Comparison of ENCODE assay signal across 8 cellular contexts in genomic region chr7:44796034-44796503, GRCh38. TPM values are rescaled to one million over a fixed set of nuclear protein-coding genes. Genes with fewer than 3 reads are reported as not detected.
DNase-seq lines count a peak whose midpoint lies in the region; ATAC-seq and TF ChIP-seq lines count a peak whose summit lies in the region.

No MANE protein-coding gene starts in this region.

- peak overlapping the region; percentile 83 for H3K4me3 Mint-ChIP-seq in Calu3 (ENCODE audit: low read depth, unreplicated experiment)

- peaks cover 9% of the 10 kb centered on the region for H3K4me1 ChIP-seq in RWPE2 (ENCODE audit: insufficient read depth, poor library complexity, severe bottlenecking)
- peaks cover 18% of the 10 kb centered on the region for H3K4me1 ChIP-seq in effector memory CD4-positive, alpha-beta T cell (ENCODE audit: control insufficient read depth, insufficient read depth, low read length, poor library complexity, severe bottlenecking)
- H3K4me1 ChIP-seq in mesodermal cell (ENCODE audit: control insufficient read depth, insufficient read depth, low read length, poor library complexity, severe bottlenecking) = peaks cover 10% of the 10 kb centered on the region
- H3K4me1 ChIP-seq in vagina = peaks cover 33% of the 10 kb centered on the region

- no peaks in the 10 kb centered on the region for H3K9me3 ChIP-seq in RWPE2 (ENCODE audit: severe bottlenecking)
- H3K9me3 ChIP-seq in effector memory CD4-positive, alpha-beta T cell (ENCODE audit: control insufficient read depth, low read length) = no peaks in the 10 kb centered on the region
- H3K9me3 ChIP-seq in mesodermal cell (ENCODE audit: control insufficient read depth, low read length) = no peaks in the 10 kb centered on the region
- no peaks in the 10 kb centered on the region for H3K9me3 ChIP-seq in vagina

- H3K27ac ChIP-seq in RWPE2 (ENCODE audit: poor library complexity, severe bottlenecking) = peak overlapping the region; percentile 97
- peak overlapping the region; percentile 93 for H3K27ac ChIP-seq in effector memory CD4-positive, alpha-beta T cell (ENCODE audit: insufficient read depth, low read length, poor library complexity, severe bottlenecking)
- H3K27ac ChIP-seq in mesodermal cell (ENCODE audit: low read depth, low read length, severe bottlenecking) = peak overlapping the region; percentile 99
- H3K27ac ChIP-seq in vagina = peak overlapping the region; percentile 98

- peaks cover 41% of the 10 kb centered on the region for H3K36me3 ChIP-seq in RWPE2 (ENCODE audit: low read depth)
- H3K36me3 ChIP-seq in effector memory CD4-positive, alpha-beta T cell (ENCODE audit: control insufficient read depth, insufficient read depth, low read length) = peaks cover 22% of the 10 kb centered on the region
- H3K36me3 ChIP-seq in mesodermal cell (ENCODE audit: control insufficient read depth, insufficient read depth, low read length) = peaks cover 37% of the 10 kb centered on the region
- peaks cover 0 to 23% of the 10 kb centered on the region in 2 donors for H3K36me3 ChIP-seq in vagina

- no peaks in the 10 kb centered on the region for H3K9me3 Mint-ChIP-seq in Calu3 (ENCODE audit: low read depth, unreplicated experiment)

- ATAC-seq in GM19452 (IDR thresholded peaks at IDR 0.05; ENCODE audit: unreplicated experiment) (peak; percentile 20), RWPE2 (ENCODE audit: low read depth) (peak; percentile 13), HG02759 (IDR thresholded peaks at IDR 0.05; ENCODE audit: unreplicated experiment) (no peak)

- TF ChIP-seq CTCF in Calu3 (IDR thresholded peaks at IDR 0.05; ENCODE audit: unreplicated experiment) (no peak), RWPE2 (IDR thresholded peaks at IDR 0.05; ENCODE audit: poor library complexity, severe bottlenecking) (no peak), vagina (IDR thresholded peaks at IDR 0.05) (no peak)

- DNase-seq in Calu3 (no peak), HT-29 (ENCODE audit: low spot score) (peak; percentile 86), RWPE2 (ENCODE audit: low spot score) (no peak), vagina (ENCODE audit: extremely low spot score in 2 of 2) (no peak)
- DNase-seq in effector memory CD4-positive, alpha-beta T cell = no peak

- WGBS in mesodermal cell (ENCODE audit: insufficient coverage in 2 of 2), 2 experiments = 1% methylated on average over 51 to 56 of the region's 59 CpGs

- intact Hi-C loops in Calu3 (cut with micrococcal nuclease; ENCODE audit: unreplicated experiment) (loop anchor here (5.0 kb wide), 2 partner anchors 84 to 209 kb away; no protein-coding TSS in a partner anchor), vagina (cut with DNase I) (loop anchor here (2.0 kb wide), 1 partner anchor 189 kb away; the partner anchor contains the start of gene OGDH)

- TSS peak; percentile 77 for BruUV-seq in Calu3 (replicated peaks; lab: Mats Ljungman, UMichigan)

- H3K27me3 ChIP-seq in RWPE2 (ENCODE audit: insufficient read depth, poor library complexity, severe bottlenecking) = no peaks in the 10 kb centered on the region
- no peaks in the 10 kb centered on the region for H3K27me3 ChIP-seq in effector memory CD4-positive, alpha-beta T cell (replicated peaks; ENCODE audit: control insufficient read depth, insufficient read depth, low read length, poor library complexity, severe bottlenecking)
- no peaks in the 10 kb centered on the region for H3K27me3 ChIP-seq in vagina

- peaks cover 57% of the 10 kb centered on the region for H3K36me3 Mint-ChIP-seq in Calu3 (ENCODE audit: insufficient read depth, unreplicated experiment)

- H3K4me3 ChIP-seq in RWPE2 (ENCODE audit: severe bottlenecking) (peak overlapping the region; percentile 92), mesodermal cell (ENCODE audit: extremely low read depth, insufficient read depth, low read length, poor library complexity, severe bottlenecking) (peak overlapping the region; percentile 89), vagina (peak overlapping the region; percentile 77 to 85)
- H3K4me3 ChIP-seq in effector memory CD4-positive, alpha-beta T cell (ENCODE audit: insufficient read depth, low read depth, low read length, poor library complexity, severe bottlenecking) = peak overlapping the region; percentile 68

- peaks cover 17% of the 10 kb centered on the region for H3K4me1 Mint-ChIP-seq in Calu3 (ENCODE audit: low read depth, unreplicated experiment)

- CTCF ChIA-PET in Calu3 (lab: Charles Lee) = no interaction called here

- no peaks in the 10 kb centered on the region for H3K27me3 Mint-ChIP-seq in Calu3 (ENCODE audit: unreplicated experiment)

- no peak for TF ChIP-seq POLR2A in vagina (IDR thresholded peaks at IDR 0.05)

- peak overlapping the region; percentile 97 for H3K27ac Mint-ChIP-seq in Calu3 (ENCODE audit: unreplicated experiment)

RNA-seq across cellular contexts. Expression of gene PPIA, which starts 0.4 kb away (rescaled TPM):
- total RNA-seq in Calu3 (2022) (2,685 and 3,069 TPM in 2 replicates), vagina (1,197 TPM)
- total RNA-seq in HT-29 (2014; rRNA removed; shearing (Covaris generic)) = 3,779 and 3,976 TPM in 2 replicates
- polyA plus RNA-seq in mesodermal cell (2013, experiment 1 of 2) = 2,690 TPM
- polyA plus RNA-seq in mesodermal cell (2013, experiment 2 of 2) = 2,516 TPM

RNA-seq across cellular contexts. Expression of gene ZMIZ2, which starts 47.4 kb away (rescaled TPM):
- total RNA-seq in Calu3 (2022) (260 and 269 TPM in 2 replicates), vagina (54.3 TPM)
- 37.7 and 41.0 TPM in 2 replicates for total RNA-seq in HT-29 (2014; rRNA removed; shearing (Covaris generic))
- polyA plus RNA-seq in mesodermal cell (2013, experiment 1 of 2) = 41.6 TPM
- polyA plus RNA-seq in mesodermal cell (2013, experiment 2 of 2) = 33.6 TPM

RNA-seq across cellular contexts. Expression of gene H2AZ2, which starts 51.8 kb away (rescaled TPM):
- total RNA-seq in Calu3 (2022) = 300 and 371 TPM in 2 replicates
- 503 and 539 TPM in 2 replicates for total RNA-seq in HT-29 (2014; rRNA removed; shearing (Covaris generic))
- polyA plus RNA-seq in mesodermal cell (2013, experiment 1 of 2) = 206 TPM
- polyA plus RNA-seq in mesodermal cell (2013, experiment 2 of 2) = 224 TPM
- total RNA-seq in vagina = 97.5 TPM
